ENCODE assay signal across 34 cellular contexts in genomic region chr18:30134020-30134419, GRCh38.
"Had no signal": no experiment of that assay in that cellular context is flagged by ENCODE, and none has a peak within 500 bp of the region (broad histone marks: within the 10 kb centered on the region; RNA-seq: fewer than 3 reads in every experiment).

No MANE protein-coding gene starts in this region.

- H3K27ac ChIP-seq: adrenal gland, ascending aorta, body of pancreas, brain microvascular endothelial cell, breast epithelium, cardiac muscle cell had no signal

- DNase-seq: activated effector memory CD4-positive, alpha-beta T cell treated with anti-CD3 and anti-CD28 coated beads, Interleukin-2, amount 50 U/mL, for 16 hours; activated effector memory CD4-positive, alpha-beta T cell treated with Interleukin-2 at 50 U/mL for 16 hours; activated gamma-delta T cell; activated gamma-delta T cell treated with Interleukin-2 at 50 U/mL for 16 hours; activated naive CD4-positive, alpha-beta T cell; activated naive CD4-positive, alpha-beta T cell treated with anti-CD3 and anti-CD28 coated beads for 36 hours; activated naive CD4-positive, alpha-beta T cell treated with anti-CD3 and anti-CD28 coated beads, Interleukin-2, amount 10 ng/mL, durations not matched to agents 7 days and 5 days; activated naive CD4-positive, alpha-beta T cell treated with anti-CD3 and anti-CD28 coated beads, Interleukin-2, amount 50 U/mL, for 16 hours; activated naive CD4-positive, alpha-beta T cell treated with Interleukin-2 at 50 U/mL for 16 hours; activated naive CD8-positive, alpha-beta T cell treated with anti-CD3 and anti-CD28 coated beads for 36 hours; activated naive CD8-positive, alpha-beta T cell treated with anti-CD3 and anti-CD28 coated beads, Interleukin-2, amount 10 ng/mL, durations not matched to agents 7 days and 5 days; activated naive CD8-positive, alpha-beta T cell treated with anti-CD3 and anti-CD28 coated beads, Interleukin-2, amount 50 U/mL, for 24 hours; activated T-cell treated with anti-CD3 and anti-CD28 coated beads, Interleukin-2, amount 50 U/mL, for 1 hour; activated T-cell treated with anti-CD3 and anti-CD28 coated beads, Interleukin-2, amount 50 U/mL, for 24 hours; activated T-cell treated with anti-CD3 and anti-CD28 coated beads, Interleukin-2, amount 50 U/mL, for 4 hours; activated T-cell treated with anti-CD3 and anti-CD28 coated beads, Interleukin-2, amount 50 U/mL, for 48 hours; activated T-cell treated with anti-CD3 and anti-CD28 coated beads, Interleukin-2, amount 50 U/mL, for 72 hours; adrenal gland; amniotic stem cell; amygdala; anterior cingulate cortex; aorta; body of pancreas; brain microvascular endothelial cell; caudate nucleus; central memory CD4-positive, alpha-beta T cell; cerebellar nuclear complex had no signal

- H3K4me3 ChIP-seq: adrenal gland, ascending aorta, body of pancreas, breast epithelium, cardiac muscle cell had no signal

- H3K9me3 ChIP-seq: adrenal gland, ascending aorta, body of pancreas, breast epithelium had no signal

- ATAC-seq: activated naive CD4-positive, alpha-beta T cell treated with anti-CD3 and anti-CD28 coated beads, Interleukin-2, amount 50 U/mL, for 72 hours; activated naive CD8-positive, alpha-beta T cell treated with anti-CD3 and anti-CD28 coated beads, Interleukin-2, amount 50 U/mL, for 24 hours; activated T-cell treated with anti-CD3 and anti-CD28 coated beads, Interleukin-2, amount 50 U/mL, for 4 hours; activated T-cell treated with anti-CD3 and anti-CD28 coated beads, Interleukin-2, amount 50 U/mL, for 72 hours; activated T-helper 17 cell treated with anti-CD3 and anti-CD28 coated beads, Interleukin-2, amount 50 U/mL, for 72 hours; body of pancreas had no signal

- H3K27me3 ChIP-seq: adrenal gland, ascending aorta, body of pancreas, brain microvascular endothelial cell, breast epithelium, cardiac muscle cell had no signal

- H3K4me1 ChIP-seq: adrenal gland, ascending aorta, body of pancreas, breast epithelium had no signal

- FAIRE-seq: astrocyte, bronchial epithelial cell had no signal

- H3K36me3 ChIP-seq: adrenal gland, ascending aorta, brain microvascular endothelial cell, breast epithelium, cardiac muscle cell had no signal
